In genomic region chr4:176032454-176032853, GRCh38 we compare ENCODE assay signal across 27 cellular contexts.
"Had no signal": no experiment of that assay in that cellular context is flagged by ENCODE, and none has a peak within 500 bp of the region (broad histone marks: within the 10 kb centered on the region; RNA-seq: fewer than 3 reads in every experiment).

No MANE protein-coding gene starts in this region.

- H3K4me2 ChIP-seq: hepatocyte had no signal

- H3K36me3 ChIP-seq: colonic mucosa, esophagus squamous epithelium, gastrocnemius medialis, gastroesophageal sphincter, heart left ventricle, heart right ventricle had no signal

- H3K9me3 Mint-ChIP-seq: dendritic cell treated with granulocyte-macrophage colony-stimulating factor and Interleukin-4, amounts not matched to agents 40 ng/mL and 50 ng/mL, for 4 days; effector memory CD8-positive, alpha-beta T cell; endodermal cell had no signal

- H3K27me3 Mint-ChIP-seq: dendritic cell treated with granulocyte-macrophage colony-stimulating factor and Interleukin-4, amounts not matched to agents 40 ng/mL and 50 ng/mL, for 4 days; effector memory CD8-positive, alpha-beta T cell had no signal

- H3K27ac Mint-ChIP-seq: dendritic cell treated with granulocyte-macrophage colony-stimulating factor and Interleukin-4, amounts not matched to agents 40 ng/mL and 50 ng/mL, for 4 days; effector memory CD8-positive, alpha-beta T cell; endodermal cell had no signal

- H3K79me2 ChIP-seq: hepatocyte had no signal

- H3K27ac ChIP-seq: colonic mucosa, coronary artery, dorsolateral prefrontal cortex, epithelial cell of prostate, esophagus squamous epithelium, foreskin keratinocyte, gastrocnemius medialis, heart left ventricle, heart right ventricle, hepatocyte had no signal

- H3K4me3 ChIP-seq: colonic mucosa, coronary artery, dorsolateral prefrontal cortex, esophagus squamous epithelium, gastrocnemius medialis, gastroesophageal sphincter, heart left ventricle, heart right ventricle, hepatocyte had no signal

- ATAC-seq: effector memory CD8-positive, alpha-beta T cell; esophagus mucosa; gastrocnemius medialis; gastroesophageal sphincter; heart left ventricle; heart right ventricle had no signal

- FAIRE-seq: endometrium, endothelial cell of umbilical vein, frontal cortex had no signal

- DNase-seq: colonic mucosa; cortex of kidney; dermis blood vessel endothelial cell; dorsolateral prefrontal cortex; effector CD4-positive, alpha-beta T cell; effector CD8-positive, alpha-beta T cell; effector memory CD4-positive, alpha-beta T cell; effector memory CD8-positive, alpha-beta T cell; endodermal cell; esophagus squamous epithelium; foreskin fibroblast; foreskin melanocyte; gastrocnemius medialis; glutamatergic neuron; head of caudate nucleus; heart left ventricle; heart right ventricle had no signal

- H3K4me1 Mint-ChIP-seq: endodermal cell had no signal

- H3K9me3 ChIP-seq: colonic mucosa, esophagus squamous epithelium, gastrocnemius medialis, gastroesophageal sphincter, heart left ventricle, heart right ventricle had no signal

- H3K4me3 Mint-ChIP-seq: dendritic cell treated with granulocyte-macrophage colony-stimulating factor and Interleukin-4, amounts not matched to agents 40 ng/mL and 50 ng/mL, for 4 days; effector memory CD8-positive, alpha-beta T cell; endodermal cell had no signal

- H3K4me1 ChIP-seq: colonic mucosa, esophagus squamous epithelium, gastrocnemius medialis, heart left ventricle, heart right ventricle had no signal

- H2AFZ ChIP-seq: hepatocyte had no signal

- H3K27me3 ChIP-seq: colonic mucosa, dorsolateral prefrontal cortex, esophagus squamous epithelium, gastrocnemius medialis, gastroesophageal sphincter, heart left ventricle, heart right ventricle, hepatocyte had no signal
